Comparison of ENCODE assay signal across 13 cellular contexts in genomic region chr4:108624263-108625056, GRCh38. TPM values are rescaled to one million over a fixed set of nuclear protein-coding genes. Genes with fewer than 3 reads are reported as not detected.
DNase-seq lines count a peak whose midpoint lies in the region; ATAC-seq, FAIRE-seq and TF ChIP-seq lines count a peak whose summit lies in the region.
"Had no signal": no experiment of that assay in that cellular context is flagged by ENCODE, and none has a peak within 500 bp of the region (broad histone marks: within the 10 kb centered on the region; RNA-seq: fewer than 3 reads in every experiment).

No MANE protein-coding gene starts in this region.

- H3K9me2 ChIP-seq in GM23338 (ENCODE audit: insufficient read depth), result no peaks in the 10 kb centered on the region

- peak overlapping the region; percentile 4 for H3K4me3 ChIP-seq in CD4-positive, CD25-positive, alpha-beta regulatory T cell (ENCODE audit: low read depth, low read length)
- H3K4me3 ChIP-seq in GM23338 (peak overlapping the region; percentile 94), kidney (ENCODE audit: low read length in 2 of 2) (no peak overlapping the region)
- H3K4me3 ChIP-seq in naive thymus-derived CD4-positive, alpha-beta T cell (ENCODE audit: low read length), result no peak overlapping the region
- H3K4me3 ChIP-seq: right atrium auricular region had no signal

- intact Hi-C loops in naive thymus-derived CD4-positive, alpha-beta T cell (cut with micrococcal nuclease), result loop anchor here in 1 of 2 donors (5.0 kb wide), 2 partner anchors 592 to 1573 kb away; partner anchors contain the start of gene ELOVL6
- intact Hi-C loops in kidney (cut with DNase I), result no loop called here

- peak overlapping the region in 3 of 4 donors; percentile 0 to 43 (median 28) for H3K4me3 Mint-ChIP-seq in CD4-positive, CD25-positive, alpha-beta regulatory T cell
- H3K4me3 Mint-ChIP-seq in GM23338, result peak overlapping the region; percentile 94
- peak overlapping the region; percentile 100 for H3K4me3 Mint-ChIP-seq in activated naive CD8-positive, alpha-beta T cell
- H3K4me3 Mint-ChIP-seq in naive thymus-derived CD4-positive, alpha-beta T cell, result peak overlapping the region in 3 of 10 donors; percentile 12 to 18 (median 12)

- no peaks in the 10 kb centered on the region for H3K27me3 Mint-ChIP-seq in CD4-positive, CD25-positive, alpha-beta regulatory T cell
- H3K27me3 Mint-ChIP-seq in GM23338 (ENCODE audit: insufficient read depth, low read depth, poor library complexity), result no peaks in the 10 kb centered on the region
- H3K27me3 Mint-ChIP-seq in activated naive CD8-positive, alpha-beta T cell, result no peaks in the 10 kb centered on the region
- peaks cover 0 to 3% (median 0%) of the 10 kb centered on the region in 5 donors for H3K27me3 Mint-ChIP-seq in naive thymus-derived CD4-positive, alpha-beta T cell

- no peak overlapping the region for H2AFZ ChIP-seq in GM23338

- no peak overlapping the region for H3K4me2 ChIP-seq in GM23338

- CTCF ChIA-PET in naive thymus-derived CD4-positive, alpha-beta T cell (lab: Charles Lee), result no interaction called here

- TF ChIP-seq CTCF in GM23338 (conservative IDR thresholded peaks at IDR 0.05; ENCODE audit: low read depth in 2 of 2), result no peak
- no peak for TF ChIP-seq CTCF in kidney (IDR thresholded peaks at IDR 0.05; ENCODE audit: borderline replicate concordance, extremely low read depth, insufficient read depth)

- H3K9me3 Mint-ChIP-seq in CD4-positive, CD25-positive, alpha-beta regulatory T cell, result no peaks in the 10 kb centered on the region
- peaks cover 4% of the 10 kb centered on the region; the same call in 2 of the 3 replicates for H3K9me3 Mint-ChIP-seq in GM23338
- no peaks in the 10 kb centered on the region for H3K9me3 Mint-ChIP-seq in activated naive CD8-positive, alpha-beta T cell (ENCODE audit: low read depth)
- H3K9me3 Mint-ChIP-seq in naive thymus-derived CD4-positive, alpha-beta T cell, result no peaks in the 10 kb centered on the region

- peaks cover 27% of the 10 kb centered on the region for H3K4me1 ChIP-seq in CD4-positive, CD25-positive, alpha-beta regulatory T cell (ENCODE audit: control insufficient read depth, insufficient read depth, low read length, poor library complexity, severe bottlenecking)
- H3K4me1 ChIP-seq in GM23338 (ENCODE audit: insufficient read depth) (peaks cover 22% of the 10 kb centered on the region), kidney (ENCODE audit: control insufficient read depth in 1 of 2, insufficient read depth in 1 of 2, low read depth in 1 of 2, low read length in 2 of 2) (peaks cover 7% of the 10 kb centered on the region in 2 donors)
- H3K4me1 ChIP-seq in naive thymus-derived CD4-positive, alpha-beta T cell (ENCODE audit: control insufficient read depth in 2 of 2, insufficient read depth in 2 of 2, low read length in 2 of 2), result peaks cover 21 to 23% of the 10 kb centered on the region in 2 donors

- no peak for DNase-seq in CD4-positive, CD25-positive, alpha-beta regulatory T cell
- no peak for DNase-seq in GM23338 (ENCODE audit: low spot score)
- DNase-seq in naive thymus-derived CD4-positive, alpha-beta T cell, result no peak
- DNase-seq in NCI-H187 treated with DMSO at 0.1 percent for 48 hours (lab: John Stamatoyannopoulos, UW), result no peak
- no peak for DNase-seq in stimulated activated CD4-positive, alpha-beta T cell treated with anti-CD3 and anti-CD28 coated beads, Interleukin-12 subunit alpha, Interleukin-12 subunit beta, amount 100 ng/mL, for 4 hours
- no peak for DNase-seq in kidney
- DNase-seq: GDM1, SHP77 treated with DMSO at 0.1 percent for 48 hours had no signal

- peaks cover 13% of the 10 kb centered on the region for H3F3A ChIP-seq in GM23338 (replicated peaks; ENCODE audit: low read depth)

- H3K36me3 Mint-ChIP-seq in CD4-positive, CD25-positive, alpha-beta regulatory T cell, result peaks cover 39% of the 10 kb centered on the region
- peaks cover 86% of the 10 kb centered on the region for H3K36me3 Mint-ChIP-seq in GM23338 (ENCODE audit: low read depth)
- peaks cover 33% of the 10 kb centered on the region for H3K36me3 Mint-ChIP-seq in activated naive CD8-positive, alpha-beta T cell
- peaks cover 25 to 39% (median 34%) of the 10 kb centered on the region in 5 donors for H3K36me3 Mint-ChIP-seq in naive thymus-derived CD4-positive, alpha-beta T cell

- H3K79me2 ChIP-seq in GM23338 (replicated peaks; ENCODE audit: insufficient read depth), result peaks cover 52% of the 10 kb centered on the region

- POLR2A ChIA-PET in naive thymus-derived CD4-positive, alpha-beta T cell (lab: Charles Lee), result interaction anchor here (0.7 to 1.3 kb wide), 5 partner anchors 9 to 470 kb away, joined by 3 to 7 read pairs (median 3); partner anchors contain the start of gene OSTC

- H3K9me3 ChIP-seq in CD4-positive, CD25-positive, alpha-beta regulatory T cell (ENCODE audit: control insufficient read depth in 2 of 2, low read length in 2 of 2), result no peaks in the 10 kb centered on the region
- no peaks in the 10 kb centered on the region for H3K9me3 ChIP-seq in naive thymus-derived CD4-positive, alpha-beta T cell (ENCODE audit: control insufficient read depth in 2 of 3, low read length in 3 of 3)
- no peaks in the 10 kb centered on the region for H3K9me3 ChIP-seq in kidney (ENCODE audit: control insufficient read depth in 1 of 2, low read length in 2 of 2)
- H3K9me3 ChIP-seq: right atrium auricular region had no signal

- H3K27ac ChIP-seq in CD4-positive, CD25-positive, alpha-beta regulatory T cell (ENCODE audit: insufficient read depth, low read length, poor library complexity, severe bottlenecking), result no peak overlapping the region
- H3K27ac ChIP-seq in GM23338 (ENCODE audit: low read depth), result peak overlapping the region; percentile 67
- H3K27ac ChIP-seq in naive thymus-derived CD4-positive, alpha-beta T cell (ENCODE audit: low read depth, low read length), result peak overlapping the region; percentile 5
- H3K27ac ChIP-seq in kidney (ENCODE audit: low read depth in 2 of 2, low read length in 2 of 2), result no peak overlapping the region
- H3K27ac ChIP-seq: C4-2B, right atrium auricular region had no signal

- ATAC-seq in CD4-positive, CD25-positive, alpha-beta regulatory T cell (ENCODE audit: low read depth in 2 of 2), result no peak
- ATAC-seq in GM23338, result no peak
- no peak for ATAC-seq in naive thymus-derived CD4-positive, alpha-beta T cell
- no peak for ATAC-seq in HG02970 (IDR thresholded peaks at IDR 0.05; ENCODE audit: low FRiP score, unreplicated experiment)

- H3K9ac ChIP-seq in kidney (ENCODE audit: low read length in 2 of 2), result no peak overlapping the region

- H3K4me1 Mint-ChIP-seq in CD4-positive, CD25-positive, alpha-beta regulatory T cell, result peaks cover 29 to 60% (median 47%) of the 10 kb centered on the region in 4 donors
- H3K4me1 Mint-ChIP-seq in GM23338, result peaks cover 17% of the 10 kb centered on the region
- peaks cover 50% of the 10 kb centered on the region for H3K4me1 Mint-ChIP-seq in activated naive CD8-positive, alpha-beta T cell (ENCODE audit: low read depth)
- H3K4me1 Mint-ChIP-seq in naive thymus-derived CD4-positive, alpha-beta T cell, result peaks cover 23 to 58% (median 53%) of the 10 kb centered on the region in 7 donors

- H3K27ac Mint-ChIP-seq in CD4-positive, CD25-positive, alpha-beta regulatory T cell, result peak overlapping the region in 1 of 3 donors; percentile 4
- peak overlapping the region; percentile 59 for H3K27ac Mint-ChIP-seq in GM23338
- peak overlapping the region; percentile 82 for H3K27ac Mint-ChIP-seq in activated naive CD8-positive, alpha-beta T cell
- H3K27ac Mint-ChIP-seq in naive thymus-derived CD4-positive, alpha-beta T cell, result peak overlapping the region in 4 of 9 donors; percentile 6 to 83 (median 20)

- no peaks in the 10 kb centered on the region for H3K27me3 ChIP-seq in CD4-positive, CD25-positive, alpha-beta regulatory T cell (ENCODE audit: control insufficient read depth, insufficient read depth, low read length)
- H3K27me3 ChIP-seq in GM23338 (ENCODE audit: insufficient read depth), result no peaks in the 10 kb centered on the region
- H3K27me3 ChIP-seq in naive thymus-derived CD4-positive, alpha-beta T cell (ENCODE audit: control insufficient read depth in 2 of 2, insufficient read depth in 2 of 2, low read length in 2 of 2), result no peaks in the 10 kb centered on the region
- H3K27me3 ChIP-seq: right atrium auricular region had no signal

- H3K36me3 ChIP-seq in CD4-positive, CD25-positive, alpha-beta regulatory T cell (ENCODE audit: control insufficient read depth, insufficient read depth, low read length), result peaks cover 65% of the 10 kb centered on the region
- H3K36me3 ChIP-seq in GM23338 (ENCODE audit: insufficient read depth) (peaks cover 67% of the 10 kb centered on the region), kidney (ENCODE audit: control insufficient read depth in 1 of 2, insufficient read depth in 2 of 2, low read length in 2 of 2) (peaks cover 24 to 66% of the 10 kb centered on the region in 2 donors)
- peaks cover 18 to 69% (median 25%) of the 10 kb centered on the region in 3 experiments for H3K36me3 ChIP-seq in naive thymus-derived CD4-positive, alpha-beta T cell (ENCODE audit: control insufficient read depth in 2 of 3, insufficient read depth in 3 of 3, low read length in 3 of 3)

- FAIRE-seq in kidney (lab: Jason Lieb, UNC), result no peak
- FAIRE-seq: GM18507 had no signal

- peaks cover 49% of the 10 kb centered on the region for H4K20me1 ChIP-seq in GM23338 (replicated peaks; ENCODE audit: insufficient read depth)

TF ChIP-seq in GM23338, 12 proteins besides CTCF, POLR2A, EP300 and RAD21 (continues in another document):
- TF ChIP-seq POLR2AphosphoS5 (IDR thresholded peaks at IDR 0.05; ENCODE audit: low read depth) (no peak), EZH2 (IDR thresholded peaks at IDR 0.05; ENCODE audit: low read depth, unreplicated experiment) (no peak)

RNA-seq across cellular contexts. Expression of gene RPL34, which starts 4.1 kb away (rescaled TPM):
- 2,139 TPM for total RNA-seq in CD4-positive, CD25-positive, alpha-beta regulatory T cell
- polyA plus RNA-seq in CD4-positive, CD25-positive, alpha-beta regulatory T cell, result 1,000 to 10,000 TPM; 3,522 to 5,218 (median 4,285) TPM
- 785 and 927 TPM in 2 replicates for total RNA-seq in GM23338 (2014; rRNA removed; shearing (Covaris generic))
- polyA plus RNA-seq in GM23338 (2016; fragmentation: Nextera tagmentation; extraction: Ambion mirVana), result 2,566 and 2,904 TPM in 2 replicates
- total RNA-seq in naive thymus-derived CD4-positive, alpha-beta T cell, result 1,000 to 10,000 TPM; 1,411 to 3,442 (median 3,215) TPM
- 1,000 to 10,000 TPM; 4,498 to 6,068 TPM for polyA plus RNA-seq in naive thymus-derived CD4-positive, alpha-beta T cell
- total RNA-seq in kidney, result 953 TPM
- polyA plus RNA-seq in kidney (ENCODE audit: insufficient read depth, low read depth, low replicate concordance), result 2,105 TPM

RNA-seq across cellular contexts. Expression of gene OSTC, which starts 25.9 kb away (rescaled TPM):
- total RNA-seq in CD4-positive, CD25-positive, alpha-beta regulatory T cell, result 30.9 TPM
- polyA plus RNA-seq in CD4-positive, CD25-positive, alpha-beta regulatory T cell, result 100 to 1,000 TPM; 107 to 119 (median 116) TPM
- total RNA-seq in GM23338 (2014; rRNA removed; shearing (Covaris generic)), result 142 and 207 TPM in 2 replicates
- polyA plus RNA-seq in GM23338 (2016; fragmentation: Nextera tagmentation; extraction: Ambion mirVana), result 290 and 311 TPM in 2 replicates
- total RNA-seq in naive thymus-derived CD4-positive, alpha-beta T cell, result 10 to 100 TPM; 31.8 to 98.2 (median 55.6) TPM
- polyA plus RNA-seq in naive thymus-derived CD4-positive, alpha-beta T cell, result 100 to 1,000 TPM in 1 of 2 donors, 10 to 100 TPM in 1; 89.2 to 119 TPM
- total RNA-seq in kidney, result 71.2 TPM
- 111 TPM for polyA plus RNA-seq in kidney (ENCODE audit: insufficient read depth, low read depth, low replicate concordance)

Comparison
In these comparisons a context has a peak if more than half of its experiments do, and no peak if none do; other contexts are left out.
1. H3K27ac ChIP-seq: peak in GM23338 (single experiment) and naive thymus-derived CD4-positive, alpha-beta T cell (single experiment); none in CD4-positive, CD25-positive, alpha-beta regulatory T cell (single experiment) and kidney (0 of 2).
2. H3K4me3 ChIP-seq: peak in CD4-positive, CD25-positive, alpha-beta regulatory T cell (single experiment) and GM23338 (single experiment); none in naive thymus-derived CD4-positive, alpha-beta T cell (single experiment) and kidney (0 of 2).